ENCODE assay signal across 11 cellular contexts in the genomic region with DNA sequence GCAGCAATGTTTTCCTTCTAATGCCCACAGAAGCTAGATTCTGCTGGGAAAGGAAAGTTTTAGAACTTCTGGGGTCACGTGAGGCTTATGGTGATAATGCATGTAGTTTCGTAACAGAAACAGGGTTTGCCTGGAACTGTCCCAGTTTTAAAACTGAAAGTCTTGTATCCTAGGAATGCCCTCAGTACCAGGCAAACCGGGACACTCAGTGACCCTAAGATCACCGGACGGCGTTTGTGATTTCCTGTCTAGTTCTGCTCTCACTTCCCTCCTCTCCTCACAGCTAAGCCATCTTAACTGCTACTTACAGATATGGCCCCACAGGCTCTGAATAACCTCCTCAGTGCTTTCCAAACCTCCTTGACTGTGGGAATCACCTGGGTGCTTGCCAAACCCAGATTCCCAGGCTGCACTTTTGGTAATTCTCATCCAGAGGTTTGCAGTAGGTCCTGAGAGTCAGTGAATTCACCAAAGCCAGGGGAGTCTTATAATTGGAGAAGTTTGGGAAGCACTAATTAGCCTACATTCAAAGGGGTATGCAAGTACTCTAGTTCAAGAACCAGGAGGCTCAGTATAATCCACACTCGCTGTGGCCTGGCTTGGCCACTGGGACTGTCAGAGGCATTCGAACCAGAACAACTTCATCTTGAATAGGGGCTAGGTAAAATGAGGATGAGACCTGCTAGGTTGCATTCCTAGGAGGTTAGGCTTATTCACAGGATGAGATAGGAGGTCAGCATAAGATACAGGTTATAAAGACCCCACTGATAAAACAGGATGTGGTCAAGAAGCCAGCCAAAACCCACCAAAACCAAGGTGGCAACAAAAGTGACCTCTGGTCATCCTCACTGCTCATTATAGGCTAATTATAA.
DNase-seq lines count a peak whose midpoint lies in the region; ATAC-seq, FAIRE-seq and TF ChIP-seq lines count a peak whose summit lies in the region.
"Had no signal": no experiment of that assay in that cellular context is flagged by ENCODE, and none has a peak within 500 bp of the region (broad histone marks: within the 10 kb centered on the region; RNA-seq: fewer than 3 reads in every experiment).

No MANE protein-coding gene starts in this region.

- no peaks in the 10 kb centered on the region for H3K27me3 Mint-ChIP-seq in WTC11 (ENCODE audit: low read depth)

- peak; percentile 29 for ATAC-seq in WTC11
- no peak for ATAC-seq in GM18505 (IDR thresholded peaks at IDR 0.05; ENCODE audit: unreplicated experiment)
- ATAC-seq: PC-3 had no signal

- H3K4me1 ChIP-seq in iPS-20b (ENCODE audit: insufficient read depth, low read length), result peaks cover 35% of the 10 kb centered on the region

- H3K27ac ChIP-seq in iPS-20b (ENCODE audit: low read length) (peak overlapping the region; percentile 48), skin epidermis (peak overlapping the region in 16 of 21 experiments; percentile 13 to 77 (median 56))

- CTCF ChIA-PET in WTC11 (lab: Charles Lee), result interaction anchor here (0.5 to 1.7 kb wide), 4 partner anchors 13 to 285 kb away, joined by 3 to 4 read pairs (median 3); a partner anchor contains a TSS

- H3K4me1 Mint-ChIP-seq in WTC11, result peaks cover 66% of the 10 kb centered on the region

- peak overlapping the region; percentile 89 for H3K27ac Mint-ChIP-seq in WTC11

- no peaks in the 10 kb centered on the region for H3K27me3 ChIP-seq in iPS-20b (ENCODE audit: insufficient read depth, low read length)

- H3K9ac ChIP-seq in iPS-20b (ENCODE audit: low read depth, low read length), result peak overlapping the region; percentile 40

- peaks cover 5% of the 10 kb centered on the region for H3K9me3 ChIP-seq in iPS-20b (ENCODE audit: insufficient read depth, low read depth, low read length)

- H3K36me3 Mint-ChIP-seq in WTC11, result peaks cover 2% of the 10 kb centered on the region; the same call in 1 of the 2 replicates

- H3K4me3 ChIP-seq in iPS-20b (ENCODE audit: low read length) (no peak overlapping the region), skin epidermis (no peak overlapping the region)

- no peak for TF ChIP-seq CTCF in WTC11 (IDR thresholded peaks at IDR 0.05)

- H3K36me3 ChIP-seq in iPS-20b (ENCODE audit: insufficient read depth, low read depth, low read length), result no peaks in the 10 kb centered on the region

- H3K4me3 Mint-ChIP-seq in WTC11, result no peak overlapping the region

- peaks cover 8% of the 10 kb centered on the region for H3K9me3 Mint-ChIP-seq in WTC11

- DNase-seq in GM12892 (ENCODE audit: insufficient read length) (no peak), WTC11 (ENCODE audit: low spot score) (no peak), NCI-H446 (lab: John Stamatoyannopoulos, UW) (no peak), inferior parietal cortex (ENCODE audit: extremely low spot score) (no peak)
- DNase-seq in activated T-cell treated with anti-CD3 and anti-CD28 coated beads, Interleukin-2, amount 50 U/mL, for 48 hours, result no peak
- DNase-seq: GDM1; PC-3; stimulated activated CD8-positive, alpha-beta memory T cell treated with anti-CD3 and anti-CD28 coated beads, Interleukin-4, amount 100 ng/mL, for 48 hours had no signal

- FAIRE-seq in GM12892 (lab: Jason Lieb, UNC), result peak; percentile 50

- POLR2A ChIA-PET in WTC11 (lab: Charles Lee), result interaction anchor here (3.9 kb wide), 1 partner anchor 232 kb away, joined by 34 read pairs; a partner anchor contains a TSS

- TF ChIP-seq POLR2A in GM12892 (IDR thresholded peaks at IDR 0.05; ENCODE audit: low read depth, low read length) (no peak), GM18505 (IDR thresholded peaks at IDR 0.05; ENCODE audit: borderline replicate concordance, extremely low read depth, insufficient read depth, insufficient read length) (no peak)

TF ChIP-seq in WTC11, 78 proteins besides CTCF, POLR2A, EP300 and RAD21 (continues in another document):
- TF ChIP-seq, protein P1, sequence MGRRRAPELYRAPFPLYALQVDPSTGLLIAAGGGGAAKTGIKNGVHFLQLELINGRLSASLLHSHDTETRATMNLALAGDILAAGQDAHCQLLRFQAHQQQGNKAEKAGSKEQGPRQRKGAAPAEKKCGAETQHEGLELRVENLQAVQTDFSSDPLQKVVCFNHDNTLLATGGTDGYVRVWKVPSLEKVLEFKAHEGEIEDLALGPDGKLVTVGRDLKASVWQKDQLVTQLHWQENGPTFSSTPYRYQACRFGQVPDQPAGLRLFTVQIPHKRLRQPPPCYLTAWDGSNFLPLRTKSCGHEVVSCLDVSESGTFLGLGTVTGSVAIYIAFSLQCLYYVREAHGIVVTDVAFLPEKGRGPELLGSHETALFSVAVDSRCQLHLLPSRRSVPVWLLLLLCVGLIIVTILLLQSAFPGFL (CRISPR knock-in tag; IDR thresholded peaks at IDR 0.05; ENCODE audit: borderline replicate concordance), result no peak
- TF ChIP-seq ETV6 (CRISPR knock-in tag; IDR thresholded peaks at IDR 0.05) (no peak), OVOL2 (CRISPR knock-in tag; IDR thresholded peaks at IDR 0.05; ENCODE audit: borderline replicate concordance) (no peak), HMGA2 (CRISPR knock-in tag; IDR thresholded peaks at IDR 0.05) (no peak), IRF2 (CRISPR knock-in tag; IDR thresholded peaks at IDR 0.05; ENCODE audit: borderline replicate concordance, low read depth) (no peak), ZNF138 (CRISPR knock-in tag; conservative IDR thresholded peaks at IDR 0.05) (no peak), FOXP1 (CRISPR knock-in tag; IDR thresholded peaks at IDR 0.05; ENCODE audit: borderline replicate concordance) (no peak), SP1 (CRISPR knock-in tag; conservative IDR thresholded peaks at IDR 0.05) (no peak), TEAD1 (CRISPR knock-in tag; IDR thresholded peaks at IDR 0.05) (no peak), NFE2L1 (CRISPR knock-in tag; IDR thresholded peaks at IDR 0.05) (no peak), PRRX2 (CRISPR knock-in tag; IDR thresholded peaks at IDR 0.05) (no peak), GTF2I (CRISPR knock-in tag; conservative IDR thresholded peaks at IDR 0.05) (no peak)
- TF ChIP-seq, protein P2, sequence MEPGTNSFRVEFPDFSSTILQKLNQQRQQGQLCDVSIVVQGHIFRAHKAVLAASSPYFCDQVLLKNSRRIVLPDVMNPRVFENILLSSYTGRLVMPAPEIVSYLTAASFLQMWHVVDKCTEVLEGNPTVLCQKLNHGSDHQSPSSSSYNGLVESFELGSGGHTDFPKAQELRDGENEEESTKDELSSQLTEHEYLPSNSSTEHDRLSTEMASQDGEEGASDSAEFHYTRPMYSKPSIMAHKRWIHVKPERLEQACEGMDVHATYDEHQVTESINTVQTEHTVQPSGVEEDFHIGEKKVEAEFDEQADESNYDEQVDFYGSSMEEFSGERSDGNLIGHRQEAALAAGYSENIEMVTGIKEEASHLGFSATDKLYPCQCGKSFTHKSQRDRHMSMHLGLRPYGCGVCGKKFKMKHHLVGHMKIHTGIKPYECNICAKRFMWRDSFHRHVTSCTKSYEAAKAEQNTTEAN (CRISPR knock-in tag; IDR thresholded peaks at IDR 0.05), result no peak
- TF ChIP-seq, protein P3, sequence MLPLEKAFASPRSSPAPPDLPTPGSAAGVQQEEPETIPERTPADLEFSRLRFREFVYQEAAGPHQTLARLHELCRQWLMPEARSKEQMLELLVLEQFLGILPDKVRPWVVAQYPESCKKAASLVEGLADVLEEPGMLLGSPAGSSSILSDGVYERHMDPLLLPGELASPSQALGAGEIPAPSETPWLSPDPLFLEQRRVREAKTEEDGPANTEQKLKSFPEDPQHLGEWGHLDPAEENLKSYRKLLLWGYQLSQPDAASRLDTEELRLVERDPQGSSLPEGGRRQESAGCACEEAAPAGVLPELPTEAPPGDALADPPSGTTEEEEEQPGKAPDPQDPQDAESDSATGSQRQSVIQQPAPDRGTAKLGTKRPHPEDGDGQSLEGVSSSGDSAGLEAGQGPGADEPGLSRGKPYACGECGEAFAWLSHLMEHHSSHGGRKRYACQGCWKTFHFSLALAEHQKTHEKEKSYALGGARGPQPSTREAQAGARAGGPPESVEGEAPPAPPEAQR (CRISPR knock-in tag; IDR thresholded peaks at IDR 0.05), result no peak
- TF ChIP-seq, protein P4, sequence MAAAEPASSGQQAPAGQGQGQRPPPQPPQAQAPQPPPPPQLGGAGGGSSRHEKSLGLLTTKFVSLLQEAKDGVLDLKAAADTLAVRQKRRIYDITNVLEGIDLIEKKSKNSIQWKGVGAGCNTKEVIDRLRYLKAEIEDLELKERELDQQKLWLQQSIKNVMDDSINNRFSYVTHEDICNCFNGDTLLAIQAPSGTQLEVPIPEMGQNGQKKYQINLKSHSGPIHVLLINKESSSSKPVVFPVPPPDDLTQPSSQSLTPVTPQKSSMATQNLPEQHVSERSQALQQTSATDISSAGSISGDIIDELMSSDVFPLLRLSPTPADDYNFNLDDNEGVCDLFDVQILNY (CRISPR knock-in tag; IDR thresholded peaks at IDR 0.05), result no peak
- TF ChIP-seq, protein P5, sequence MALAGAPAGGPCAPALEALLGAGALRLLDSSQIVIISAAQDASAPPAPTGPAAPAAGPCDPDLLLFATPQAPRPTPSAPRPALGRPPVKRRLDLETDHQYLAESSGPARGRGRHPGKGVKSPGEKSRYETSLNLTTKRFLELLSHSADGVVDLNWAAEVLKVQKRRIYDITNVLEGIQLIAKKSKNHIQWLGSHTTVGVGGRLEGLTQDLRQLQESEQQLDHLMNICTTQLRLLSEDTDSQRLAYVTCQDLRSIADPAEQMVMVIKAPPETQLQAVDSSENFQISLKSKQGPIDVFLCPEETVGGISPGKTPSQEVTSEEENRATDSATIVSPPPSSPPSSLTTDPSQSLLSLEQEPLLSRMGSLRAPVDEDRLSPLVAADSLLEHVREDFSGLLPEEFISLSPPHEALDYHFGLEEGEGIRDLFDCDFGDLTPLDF (CRISPR knock-in tag; IDR thresholded peaks at IDR 0.05), result no peak
- TF ChIP-seq, protein P6, sequence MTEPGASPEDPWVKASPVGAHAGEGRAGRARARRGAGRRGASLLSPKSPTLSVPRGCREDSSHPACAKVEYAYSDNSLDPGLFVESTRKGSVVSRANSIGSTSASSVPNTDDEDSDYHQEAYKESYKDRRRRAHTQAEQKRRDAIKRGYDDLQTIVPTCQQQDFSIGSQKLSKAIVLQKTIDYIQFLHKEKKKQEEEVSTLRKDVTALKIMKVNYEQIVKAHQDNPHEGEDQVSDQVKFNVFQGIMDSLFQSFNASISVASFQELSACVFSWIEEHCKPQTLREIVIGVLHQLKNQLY (CRISPR knock-in tag; IDR thresholded peaks at IDR 0.05), result no peak
- TF ChIP-seq, protein P7, sequence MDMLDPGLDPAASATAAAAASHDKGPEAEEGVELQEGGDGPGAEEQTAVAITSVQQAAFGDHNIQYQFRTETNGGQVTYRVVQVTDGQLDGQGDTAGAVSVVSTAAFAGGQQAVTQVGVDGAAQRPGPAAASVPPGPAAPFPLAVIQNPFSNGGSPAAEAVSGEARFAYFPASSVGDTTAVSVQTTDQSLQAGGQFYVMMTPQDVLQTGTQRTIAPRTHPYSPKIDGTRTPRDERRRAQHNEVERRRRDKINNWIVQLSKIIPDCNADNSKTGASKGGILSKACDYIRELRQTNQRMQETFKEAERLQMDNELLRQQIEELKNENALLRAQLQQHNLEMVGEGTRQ (CRISPR knock-in tag; IDR thresholded peaks at IDR 0.05), result no peak
